8 cellular contexts compared by ENCODE assay signal in the genomic region with DNA sequence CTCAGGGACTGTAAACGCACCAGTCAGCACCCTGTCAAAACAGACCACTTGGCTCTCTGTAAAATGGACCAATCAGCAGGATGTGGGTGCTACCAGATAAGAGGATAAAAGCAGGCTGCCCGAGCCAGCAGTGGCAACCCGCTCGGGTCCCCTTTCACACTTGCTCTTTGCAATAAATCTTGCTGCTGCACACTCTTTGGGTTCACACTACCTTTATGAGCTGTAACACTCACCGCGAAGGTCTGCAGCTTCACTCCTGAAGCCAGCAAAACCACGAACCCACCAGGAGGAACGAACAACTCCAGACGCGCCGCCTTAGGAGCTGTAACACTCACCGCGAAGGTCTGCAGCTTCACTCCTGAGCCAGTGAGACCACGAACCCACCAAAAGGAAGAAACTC.
DNase-seq lines count a peak whose midpoint lies in the region; ATAC-seq and TF ChIP-seq lines count a peak whose summit lies in the region.
"Not testable (repeated sequence)": the region's sequence is repeated elsewhere in the genome, so short reads cannot be mapped to it uniquely, and the experiment has no call there.

No MANE protein-coding gene starts in this region.

- CTCF ChIA-PET in activated CD4-positive, alpha-beta T cell treated with anti-CD3 and anti-CD28 coated beads for 36 hours (lab: Charles Lee) = interaction anchor here (0.6 to 1.7 kb wide), 3 partner anchors 153 to 724 kb away, joined by 3 to 4 read pairs (median 3); no protein-coding TSS in a partner anchor

- H3K4me1 Mint-ChIP-seq in GM23338 = peaks cover 17% of the 10 kb centered on the region
- peaks cover 12% of the 10 kb centered on the region for H3K4me1 Mint-ChIP-seq in activated CD4-positive, alpha-beta T cell treated with anti-CD3 and anti-CD28 coated beads for 36 hours
- H3K4me1 Mint-ChIP-seq in dendritic cell treated with granulocyte-macrophage colony-stimulating factor and Interleukin-4, amounts not matched to agents 40 ng/mL and 50 ng/mL, for 4 days (ENCODE audit: low read depth) = peaks cover 36% of the 10 kb centered on the region
- peaks cover 18% of the 10 kb centered on the region for H3K4me1 Mint-ChIP-seq in stimulated activated naive CD8-positive, alpha-beta T cell treated with anti-CD3 and anti-CD28 coated beads, Interleukin-15, Interleukin-2, amounts not matched to agents 100 ng/mL and 50 ng/mL, for 24 hours (ENCODE audit: low read depth)

- H3K9me3 Mint-ChIP-seq in GM23338; activated CD4-positive, alpha-beta T cell treated with anti-CD3 and anti-CD28 coated beads for 36 hours (ENCODE audit: low read depth); dendritic cell treated with granulocyte-macrophage colony-stimulating factor and Interleukin-4, amounts not matched to agents 40 ng/mL and 50 ng/mL, for 4 days; stimulated activated naive CD8-positive, alpha-beta T cell treated with anti-CD3 and anti-CD28 coated beads, Interleukin-15, Interleukin-2, amounts not matched to agents 100 ng/mL and 50 ng/mL, for 24 hours: not testable (repeated sequence)

- H3K79me2 ChIP-seq in GM23338 (replicated peaks; ENCODE audit: insufficient read depth) = not testable (repeated sequence)

- ATAC-seq in GM23338 = not testable (repeated sequence)
- ATAC-seq in activated CD4-positive, alpha-beta T cell treated with anti-CD3 and anti-CD28 coated beads for 36 hours = peak; percentile 53

- not testable (repeated sequence) for H3K27ac ChIP-seq in GM23338 (ENCODE audit: low read depth)

- H3K4me3 ChIP-seq in GM23338 = not testable (repeated sequence)

- H3F3A ChIP-seq in GM23338 (replicated peaks; ENCODE audit: low read depth) = not testable (repeated sequence)

- not testable (repeated sequence) for DNase-seq in GM23338 (ENCODE audit: low spot score)
- DNase-seq in OCI-M2 (lab: John Stamatoyannopoulos, UW; ENCODE audit: unreplicated experiment) = peak; percentile 25
- peak; percentile 39 for DNase-seq in activated CD4-positive, alpha-beta T cell treated with anti-CD3 and anti-CD28 coated beads for 36 hours
- peak; percentile 64 for DNase-seq in activated CD8-positive, alpha-beta memory T cell treated with anti-CD3 and anti-CD28 coated beads, Interleukin-2, amount 50 U/mL, for 48 hours
- DNase-seq in activated naive CD4-positive, alpha-beta T cell treated with Interleukin-2 at 50 U/mL for 16 hours = peak; percentile 5
- DNase-seq in stimulated activated CD4-positive, alpha-beta T cell treated with anti-CD3 and anti-CD28 coated beads, Interleukin-15, amount 100 ng/mL, for 24 hours = peak; percentile 16

- H3K4me2 ChIP-seq in GM23338 = not testable (repeated sequence)

- TF ChIP-seq CTCF in GM23338 (conservative IDR thresholded peaks at IDR 0.05; ENCODE audit: low read depth in 2 of 2) = not testable (repeated sequence)

- H2AFZ ChIP-seq in GM23338 = peak overlapping the region; percentile 86

- H3K36me3 ChIP-seq in GM23338 (ENCODE audit: insufficient read depth) = not testable (repeated sequence)

- POLR2A ChIA-PET in activated CD4-positive, alpha-beta T cell treated with anti-CD3 and anti-CD28 coated beads for 36 hours (lab: Charles Lee) = not testable (repeated sequence)

- not testable (repeated sequence) for H3K27me3 ChIP-seq in GM23338 (ENCODE audit: insufficient read depth)

- intact Hi-C loops in activated CD4-positive, alpha-beta T cell treated with anti-CD3 and anti-CD28 coated beads for 36 hours (cut with DNase I, micrococcal nuclease); dendritic cell treated with granulocyte-macrophage colony-stimulating factor and Interleukin-4, amounts not matched to agents 40 ng/mL and 50 ng/mL, for 4 days (cut with micrococcal nuclease): not testable (repeated sequence)

- not testable (repeated sequence) for H4K20me1 ChIP-seq in GM23338 (replicated peaks; ENCODE audit: insufficient read depth)

- not testable (repeated sequence) for H3K4me1 ChIP-seq in GM23338 (ENCODE audit: insufficient read depth)

- not testable (repeated sequence) for H3K27ac Mint-ChIP-seq in GM23338
- H3K27ac Mint-ChIP-seq in activated CD4-positive, alpha-beta T cell treated with anti-CD3 and anti-CD28 coated beads for 36 hours = peak overlapping the region; percentile 9
- peak overlapping the region; percentile 8 for H3K27ac Mint-ChIP-seq in dendritic cell treated with granulocyte-macrophage colony-stimulating factor and Interleukin-4, amounts not matched to agents 40 ng/mL and 50 ng/mL, for 4 days
- peak overlapping the region; percentile 82 for H3K27ac Mint-ChIP-seq in stimulated activated naive CD8-positive, alpha-beta T cell treated with anti-CD3 and anti-CD28 coated beads, Interleukin-15, Interleukin-2, amounts not matched to agents 100 ng/mL and 50 ng/mL, for 24 hours

- not testable (repeated sequence) for H3K36me3 Mint-ChIP-seq in GM23338 (ENCODE audit: low read depth); activated CD4-positive, alpha-beta T cell treated with anti-CD3 and anti-CD28 coated beads for 36 hours (ENCODE audit: low read depth); dendritic cell treated with granulocyte-macrophage colony-stimulating factor and Interleukin-4, amounts not matched to agents 40 ng/mL and 50 ng/mL, for 4 days (ENCODE audit: low read depth); stimulated activated naive CD8-positive, alpha-beta T cell treated with anti-CD3 and anti-CD28 coated beads, Interleukin-15, Interleukin-2, amounts not matched to agents 100 ng/mL and 50 ng/mL, for 24 hours (ENCODE audit: low read depth)

- not testable (repeated sequence) for H3K9me2 ChIP-seq in GM23338 (ENCODE audit: insufficient read depth)

- H3K27me3 Mint-ChIP-seq in GM23338 (ENCODE audit: insufficient read depth, low read depth, poor library complexity) = not testable (repeated sequence)
- H3K27me3 Mint-ChIP-seq in activated CD4-positive, alpha-beta T cell treated with anti-CD3 and anti-CD28 coated beads for 36 hours = peaks cover 18% of the 10 kb centered on the region
- peaks cover 24% of the 10 kb centered on the region for H3K27me3 Mint-ChIP-seq in dendritic cell treated with granulocyte-macrophage colony-stimulating factor and Interleukin-4, amounts not matched to agents 40 ng/mL and 50 ng/mL, for 4 days
- H3K27me3 Mint-ChIP-seq in stimulated activated naive CD8-positive, alpha-beta T cell treated with anti-CD3 and anti-CD28 coated beads, Interleukin-15, Interleukin-2, amounts not matched to agents 100 ng/mL and 50 ng/mL, for 24 hours = peaks cover 19% of the 10 kb centered on the region

- H3K4me3 Mint-ChIP-seq in GM23338 = not testable (repeated sequence)
- peak overlapping the region; percentile 59 for H3K4me3 Mint-ChIP-seq in activated CD4-positive, alpha-beta T cell treated with anti-CD3 and anti-CD28 coated beads for 36 hours
- H3K4me3 Mint-ChIP-seq in dendritic cell treated with granulocyte-macrophage colony-stimulating factor and Interleukin-4, amounts not matched to agents 40 ng/mL and 50 ng/mL, for 4 days = peak overlapping the region; percentile 59
- H3K4me3 Mint-ChIP-seq in stimulated activated naive CD8-positive, alpha-beta T cell treated with anti-CD3 and anti-CD28 coated beads, Interleukin-15, Interleukin-2, amounts not matched to agents 100 ng/mL and 50 ng/mL, for 24 hours = peak overlapping the region; percentile 82
